18 cellular contexts compared by ENCODE assay signal in the genomic region with DNA sequence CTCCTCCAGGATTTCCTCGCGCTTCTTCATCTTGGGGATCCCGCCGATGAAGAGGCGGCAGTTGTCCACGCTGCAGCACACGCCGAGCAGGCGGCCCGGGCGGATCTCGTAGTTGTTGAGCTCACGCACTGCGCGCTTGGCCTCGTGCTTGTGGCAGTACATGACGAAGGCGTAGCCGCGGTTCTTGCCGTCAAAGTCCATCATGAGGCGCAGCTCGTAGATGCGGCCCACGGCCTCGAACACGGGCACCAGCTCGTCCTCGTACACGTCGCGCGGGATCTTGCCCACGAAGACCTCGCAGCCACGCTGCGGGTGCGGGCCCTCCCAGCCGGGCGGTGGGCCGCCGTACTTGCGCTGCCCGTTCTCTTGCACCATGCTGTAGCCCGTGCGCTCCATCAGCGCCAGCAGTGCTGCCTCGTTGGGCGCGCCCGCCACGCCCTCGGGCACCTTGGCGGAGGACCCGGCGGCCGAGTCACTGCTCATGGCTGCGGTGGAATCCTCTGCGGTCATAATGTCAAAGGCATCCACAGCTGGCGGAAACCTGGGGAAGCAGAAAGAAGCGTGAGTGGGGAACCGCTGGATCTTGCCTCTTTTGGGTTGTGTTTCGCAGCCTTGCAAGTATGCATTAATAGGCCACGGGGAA.
DNase-seq lines count a peak whose midpoint lies in the region; ATAC-seq and TF ChIP-seq lines count a peak whose summit lies in the region.
"Had no signal": no experiment of that assay in that cellular context is flagged by ENCODE, and none has a peak within 500 bp of the region (broad histone marks: within the 10 kb centered on the region; RNA-seq: fewer than 3 reads in every experiment).

No MANE protein-coding gene starts in this region.

- no peak for DNase-seq in activated CD4-positive, alpha-beta T cell treated with anti-CD3 and anti-CD28 coated beads, Interleukin-2, amount 10 ng/mL, durations not matched to agents 24 days and 14 days
- DNase-seq in activated CD4-positive, alpha-beta T cell treated with anti-CD3 and anti-CD28 coated beads, Interleukin-2, amount 50 U/mL, for 4 hours: no peak
- DNase-seq in H9: no peak
- DNase-seq in endodermal cell: peak; percentile 35
- no peak for DNase-seq in neuronal stem cell (ENCODE audit: low spot score)
- no peak for DNase-seq in left colon
- no peak for DNase-seq in mucosa of gallbladder (ENCODE audit: low spot score)
- no peak for DNase-seq in C1 segment of cervical spinal cord (lab: John Stamatoyannopoulos, UW)
- DNase-seq: CD8-positive, alpha-beta T cell; Karpas-422; MM.1S; NCI-H1105; NCI-H1694; NCI-H510A treated with DMSO at 0.1 percent for 48 hours; NCI-H82 had no signal

- no peak overlapping the region for H2BK15ac ChIP-seq in H9 (ENCODE audit: low read depth, low read length)
- H2BK15ac ChIP-seq in neuronal stem cell (ENCODE audit: low read length): peak overlapping the region; percentile 81

- no peak overlapping the region for H3T11ph ChIP-seq in H9 (ENCODE audit: low read length)

- H3K4me3 ChIP-seq in endodermal cell (ENCODE audit: low read length): no peak overlapping the region
- peak overlapping the region in 1 of 2 donors; percentile 35 for H3K4me3 ChIP-seq in neuronal stem cell (ENCODE audit: low read length in 2 of 2)
- H3K4me3 ChIP-seq: GM12878, GM23338 had no signal

- H2BK12ac ChIP-seq in H9 (ENCODE audit: insufficient read length, low read depth, low read length) (no peak overlapping the region), neuronal stem cell (ENCODE audit: low read length) (peak overlapping the region; percentile 90)

- no peaks in the 10 kb centered on the region for H4K20me1 ChIP-seq in H9 (ENCODE audit: control insufficient read depth, insufficient read depth, insufficient read length)

- no peak overlapping the region for H3K56ac ChIP-seq in H9 (ENCODE audit: insufficient read length, low read depth, low read length)

- whole genome bisulfite sequencing in H9 (ENCODE audit: extremely low coverage, insufficient read length, low lambda C conversion rate): no CpG with 5 or more reads among the region's 64 CpGs
- whole genome bisulfite sequencing in endodermal cell (ENCODE audit: insufficient coverage in 1 of 2, insufficient read length in 1 of 2), 2 experiments: 95 to 98% methylated on average over 46 to 64 of the region's 64 CpGs
- WGBS in neuronal stem cell (ENCODE audit: extremely low coverage in 2 of 2, insufficient read length in 2 of 2, insufficient replicate concordance in 1 of 2), 2 donors: no CpG with 5 or more reads among the region's 64 CpGs

- H2AFZ ChIP-seq in H9 (ENCODE audit: low read length) (no peak overlapping the region), neuronal stem cell (ENCODE audit: low read length) (no peak overlapping the region)
- H2AFZ ChIP-seq: GM23338 had no signal

- H4K5ac ChIP-seq in H9 (ENCODE audit: insufficient read length, low read depth, low read length): no peak overlapping the region

- 0 out of 2 replicates have a peak, but pooled peaks cover 2% of the 10 kb centered on the region for H3K79me2 ChIP-seq in H9 (ENCODE audit: insufficient read depth, low read length)

- H2BK5ac ChIP-seq in H9 (ENCODE audit: insufficient read length, low read length) (no peak overlapping the region), neuronal stem cell (ENCODE audit: low read length) (peak overlapping the region; percentile 87)

- H2AK5ac ChIP-seq in H9 (ENCODE audit: insufficient read length, low read length): no peak overlapping the region
- peak overlapping the region; percentile 94 for H2AK5ac ChIP-seq in neuronal stem cell (ENCODE audit: low read depth, low read length)

- TF ChIP-seq CTCF in H9 (conservative IDR thresholded peaks at IDR 0.05) (no peak), endodermal cell (conservative IDR thresholded peaks at IDR 0.05) (no peak)

- H3K23ac ChIP-seq in H9 (ENCODE audit: insufficient read length, low read depth, low read length) (no peak overlapping the region), neuronal stem cell (ENCODE audit: low read depth, low read length, poor library complexity) (peak overlapping the region; percentile 85)

- H4K8ac ChIP-seq in H9 (replicated peaks; ENCODE audit: insufficient read length, low read depth, low read length) (peak overlapping the region; percentile 32), neuronal stem cell (ENCODE audit: low read depth, low read length) (peak overlapping the region; percentile 4)

- H3K36me3 ChIP-seq in endodermal cell (ENCODE audit: control insufficient read depth, insufficient read depth, low read length) (peaks cover 12% of the 10 kb centered on the region), neuronal stem cell (replicated peaks in 1 of 2; ENCODE audit: control insufficient read depth in 2 of 2, insufficient read depth in 2 of 2, low read length in 2 of 2) (no peaks in the 10 kb centered on the region)

- H3K9ac ChIP-seq in H9 (ENCODE audit: extremely low read depth, insufficient read length, low read length) (no peak overlapping the region), endodermal cell (ENCODE audit: extremely low read depth, low read length, poor library complexity, severe bottlenecking) (no peak overlapping the region), neuronal stem cell (ENCODE audit: low read depth, low read length, poor library complexity) (no peak overlapping the region)

- intact Hi-C loops in activated CD4-positive, alpha-beta T cell treated with anti-CD3 and anti-CD28 coated beads, Interleukin-2, amount 10 ng/mL, durations not matched to agents 24 days and 14 days (cut with micrococcal nuclease): loop anchor here (10.0 kb wide), 2 partner anchors 116 to 276 kb away; no protein-coding TSS in a partner anchor
- intact Hi-C loops in left colon (cut with DNase I, micrococcal nuclease): no loop called here

- no peak overlapping the region for H3K4ac ChIP-seq in H9 (ENCODE audit: low read depth, low read length)
- H3K4ac ChIP-seq in neuronal stem cell (ENCODE audit: low read length): peak overlapping the region; percentile 66

- peak overlapping the region; percentile 33 for H3K4me3 Mint-ChIP-seq in activated CD4-positive, alpha-beta T cell treated with anti-CD3 and anti-CD28 coated beads, Interleukin-2, amount 10 ng/mL, durations not matched to agents 24 days and 14 days
- H3K4me3 Mint-ChIP-seq in H9: no peak overlapping the region
- no peak overlapping the region for H3K4me3 Mint-ChIP-seq in endodermal cell
- H3K4me3 Mint-ChIP-seq: CD8-positive, alpha-beta T cell; GM23338 had no signal

- no peaks in the 10 kb centered on the region for H3K9me3 Mint-ChIP-seq in activated CD4-positive, alpha-beta T cell treated with anti-CD3 and anti-CD28 coated beads, Interleukin-2, amount 10 ng/mL, durations not matched to agents 24 days and 14 days
- H3K9me3 Mint-ChIP-seq in H9 (no peaks in the 10 kb centered on the region; a peak in 1 of 5 replicates), endodermal cell (no peaks in the 10 kb centered on the region)
- H3K9me3 Mint-ChIP-seq: CD8-positive, alpha-beta T cell; GM23338 had no signal

- no peak overlapping the region for H3K27ac Mint-ChIP-seq in activated CD4-positive, alpha-beta T cell treated with anti-CD3 and anti-CD28 coated beads, Interleukin-2, amount 10 ng/mL, durations not matched to agents 24 days and 14 days
- peak overlapping the region in 2 of 3 experiments; percentile 6 to 13; a peak in 3 of 7 replicates for H3K27ac Mint-ChIP-seq in H9
- H3K27ac Mint-ChIP-seq in endodermal cell: no peak overlapping the region
- H3K27ac Mint-ChIP-seq: CD8-positive, alpha-beta T cell; GM23338 had no signal

- H3K79me1 ChIP-seq in H9 (ENCODE audit: insufficient read depth, low read depth, low read length, poor library complexity, severe bottlenecking) (no peaks in the 10 kb centered on the region), neuronal stem cell (ENCODE audit: low read depth, low read length) (no peaks in the 10 kb centered on the region)

- H2BK120ac ChIP-seq in H9 (ENCODE audit: low read depth, low read length, poor library complexity, severe bottlenecking): no peak overlapping the region
- no peak overlapping the region for H2BK120ac ChIP-seq in neuronal stem cell (ENCODE audit: low read depth, low read length)

- H3K4me1 Mint-ChIP-seq in activated CD4-positive, alpha-beta T cell treated with anti-CD3 and anti-CD28 coated beads, Interleukin-2, amount 10 ng/mL, durations not matched to agents 24 days and 14 days: peaks cover 51% of the 10 kb centered on the region
- peaks cover 19 to 23% of the 10 kb centered on the region in 2 experiments for H3K4me1 Mint-ChIP-seq in H9
- H3K4me1 Mint-ChIP-seq in endodermal cell: peaks cover 19% of the 10 kb centered on the region

- H3K27me3 ChIP-seq in H9 (ENCODE audit: insufficient read depth, low read length) (no peaks in the 10 kb centered on the region), endodermal cell (ENCODE audit: control insufficient read depth, insufficient read depth, low read length, poor library complexity, severe bottlenecking) (no peaks in the 10 kb centered on the region), neuronal stem cell (ENCODE audit: control insufficient read depth in 3 of 3, insufficient read depth in 3 of 3, low read depth in 1 of 3, low read length in 3 of 3) (no peaks in the 10 kb centered on the region)

- ATAC-seq in left colon: no peak
- ATAC-seq: CD8-positive, alpha-beta T cell; GM12878; GM23338; Panc1 had no signal

- H3K4me2 ChIP-seq in H9 (ENCODE audit: insufficient read depth, insufficient read length, low read length): no peak overlapping the region
- no peak overlapping the region for H3K4me2 ChIP-seq in neuronal stem cell (ENCODE audit: insufficient read depth, low read length, poor library complexity, severe bottlenecking)
- H3K4me2 ChIP-seq: GM23338 had no signal

- H3K9me3 ChIP-seq in H9 (ENCODE audit: control insufficient read depth, low read depth, low read length): no peaks in the 10 kb centered on the region
- H3K9me3 ChIP-seq in endodermal cell (ENCODE audit: control insufficient read depth, low read length): no peaks in the 10 kb centered on the region
- peaks cover 0 to 6% of the 10 kb centered on the region in 2 donors for H3K9me3 ChIP-seq in neuronal stem cell (replicated peaks in 1 of 2; ENCODE audit: control insufficient read depth in 2 of 2, insufficient read depth in 1 of 2, low read depth in 1 of 2, low read length in 2 of 2)

- no peak overlapping the region for H2BK20ac ChIP-seq in H9 (ENCODE audit: low read depth, low read length, poor library complexity, severe bottlenecking)

- H3K27ac ChIP-seq in H9 (ENCODE audit: insufficient read length, low read depth, low read length) (no peak overlapping the region), endodermal cell (ENCODE audit: low read depth, low read length) (no peak overlapping the region), neuronal stem cell (replicated peaks; ENCODE audit: low read length) (no peak overlapping the region)

- H3K14ac ChIP-seq in H9 (ENCODE audit: insufficient read depth, low read length) (no peak overlapping the region), neuronal stem cell (ENCODE audit: low read length) (peak overlapping the region; percentile 94)

- H3K4me1 ChIP-seq in H9 (ENCODE audit: insufficient read depth, low read length) (no peaks in the 10 kb centered on the region; the same call in 1 of the 2 replicates), endodermal cell (ENCODE audit: control insufficient read depth, insufficient read depth, low read length) (no peaks in the 10 kb centered on the region), neuronal stem cell (ENCODE audit: control insufficient read depth in 2 of 2, insufficient read depth in 1 of 2, low read depth in 1 of 2, low read length in 2 of 2) (peaks cover 0 to 2% of the 10 kb centered on the region in 2 donors)

- H4K91ac ChIP-seq in H9 (ENCODE audit: insufficient read length, low read depth, low read length): no peak overlapping the region
- H4K91ac ChIP-seq in neuronal stem cell (ENCODE audit: low read depth, low read length, poor library complexity): peak overlapping the region; percentile 53

- H3K18ac ChIP-seq in H9 (ENCODE audit: insufficient read length, low read depth, low read length) (no peak overlapping the region), neuronal stem cell (ENCODE audit: low read length) (peak overlapping the region; percentile 7)

- H3K36me3 Mint-ChIP-seq in activated CD4-positive, alpha-beta T cell treated with anti-CD3 and anti-CD28 coated beads, Interleukin-2, amount 10 ng/mL, durations not matched to agents 24 days and 14 days (ENCODE audit: low read depth): peaks cover 23% of the 10 kb centered on the region
- H3K36me3 Mint-ChIP-seq in H9 (ENCODE audit: insufficient read depth in 1 of 3, low read depth in 3 of 3) (peaks cover 11 to 30% (median 27%) of the 10 kb centered on the region in 3 experiments), endodermal cell (ENCODE audit: low read depth) (peaks cover 41% of the 10 kb centered on the region)
- H3K36me3 Mint-ChIP-seq: CD8-positive, alpha-beta T cell had no signal

- H3K27me3 Mint-ChIP-seq in activated CD4-positive, alpha-beta T cell treated with anti-CD3 and anti-CD28 coated beads, Interleukin-2, amount 10 ng/mL, durations not matched to agents 24 days and 14 days: no peaks in the 10 kb centered on the region
- no peaks in the 10 kb centered on the region for H3K27me3 Mint-ChIP-seq in H9 (ENCODE audit: low read depth)
- no peaks in the 10 kb centered on the region for H3K27me3 Mint-ChIP-seq in endodermal cell (ENCODE audit: insufficient read depth)

- H3K23me2 ChIP-seq in H9 (ENCODE audit: insufficient read length, low read depth, low read length, poor library complexity, severe bottlenecking): no peaks in the 10 kb centered on the region

Comparison
In these comparisons a context has a peak if more than half of its experiments do, and no peak if none do; other contexts are left out.
1. H3K27ac Mint-ChIP-seq: peak in H9 (2 of 3); none in activated CD4-positive, alpha-beta T cell treated with anti-CD3 and anti-CD28 coated beads, Interleukin-2, amount 10 ng/mL, durations not matched to agents 24 days and 14 days (single experiment) and endodermal cell (single experiment).